In the genomic region with DNA sequence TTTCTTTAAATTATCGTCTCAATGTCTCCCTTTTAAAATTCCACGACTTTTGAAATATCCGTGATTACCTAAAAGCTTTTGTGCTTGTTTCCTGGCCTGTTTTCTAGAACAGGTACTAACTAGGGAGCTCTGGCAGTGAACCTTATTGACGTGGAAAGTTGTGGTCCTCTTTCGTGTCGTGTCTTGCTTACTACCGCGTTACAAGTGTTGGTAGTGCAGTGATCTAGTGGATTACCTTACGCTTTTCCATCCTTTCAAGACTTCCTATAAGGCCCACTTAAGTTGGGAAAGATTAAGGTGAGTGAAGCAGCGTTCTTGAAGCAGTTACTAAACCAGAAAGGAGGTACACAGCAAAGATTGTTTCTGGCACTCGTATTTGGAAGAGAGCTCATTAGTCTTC, we compare ENCODE assay signal across 8 cellular contexts. TPM values are rescaled to one million over a fixed set of nuclear protein-coding genes. Genes with fewer than 3 reads are reported as not detected.
A peak's percentile ranks its signal among the peaks of the same experiment; 100 is the strongest.
DNase-seq lines count a peak whose midpoint lies in the region; ATAC-seq and TF ChIP-seq lines count a peak whose summit lies in the region.

No MANE protein-coding gene starts in this region.

- intact Hi-C loops in Calu3 (cut with micrococcal nuclease; ENCODE audit: unreplicated experiment) (loop anchor here (5.0 kb wide), 1 partner anchor 40 kb away; no protein-coding TSS in a partner anchor), MCF 10A (cut with micrococcal nuclease) (loop anchor here (5.0 kb wide), 1 partner anchor 65 kb away; the partner anchor contains the start of gene PM20D2)

- ATAC-seq in HG03571 (IDR thresholded peaks at IDR 0.05; ENCODE audit: unreplicated experiment): no peak

- BruUV-seq in Calu3 (replicated peaks; lab: Mats Ljungman, UMichigan) (no TSS peak), MCF 10A (replicated peaks; lab: Mats Ljungman, UMichigan) (no TSS peak)

- peak overlapping the region; percentile 86 for H3K4me3 Mint-ChIP-seq in Calu3 (ENCODE audit: low read depth, unreplicated experiment)
- peak overlapping the region; percentile 96 for H3K4me3 Mint-ChIP-seq in MCF 10A (ENCODE audit: unreplicated experiment)
- peak overlapping the region; percentile 96 for H3K4me3 Mint-ChIP-seq in type B pancreatic cell

- no peaks in the 10 kb centered on the region for H3K27me3 ChIP-seq in KMS-11 (ENCODE audit: insufficient read depth, low read depth)

- CTCF ChIA-PET in Calu3 (lab: Charles Lee) (interaction anchor here (0.7 to 2.5 kb wide), 3 partner anchors 41 to 100 kb away, joined by 3 to 11 read pairs (median 4); no protein-coding TSS in a partner anchor), MCF 10A (lab: Yijun Ruan, JAX) (interaction anchor here (0.7 to 6.9 kb wide), 4 partner anchors 47 to 99 kb away, joined by 3 to 60 read pairs (median 5); no protein-coding TSS in a partner anchor)

- H3K27ac ChIP-seq in KMS-11: peak overlapping the region; percentile 72

- H3K36me3 ChIP-seq in KMS-11 (ENCODE audit: insufficient read depth): no peaks in the 10 kb centered on the region

- H3K9me3 Mint-ChIP-seq in Calu3 (ENCODE audit: low read depth, unreplicated experiment) (no peaks in the 10 kb centered on the region), MCF 10A (ENCODE audit: unreplicated experiment) (no peaks in the 10 kb centered on the region), type B pancreatic cell (no peaks in the 10 kb centered on the region)

- peak overlapping the region; percentile 84 for H3K9ac ChIP-seq in KMS-11

- peaks cover 10% of the 10 kb centered on the region for H3K4me1 Mint-ChIP-seq in Calu3 (ENCODE audit: low read depth, unreplicated experiment)
- H3K4me1 Mint-ChIP-seq in MCF 10A (ENCODE audit: insufficient read depth, unreplicated experiment): peaks cover 28% of the 10 kb centered on the region
- H3K4me1 Mint-ChIP-seq in type B pancreatic cell (ENCODE audit: unreplicated experiment): peaks cover 23% of the 10 kb centered on the region

- no peak for DNase-seq in Calu3
- DNase-seq in MCF 10A (ENCODE audit: unreplicated experiment): peak; percentile 44
- peak; percentile 38 to 39 for DNase-seq in lung microvascular endothelial cell (ENCODE audit: low read depth in 2 of 2)
- DNase-seq in type B pancreatic cell (ENCODE audit: extremely low spot score, unreplicated experiment): no peak
- no peak for DNase-seq in OCI-M2 (lab: John Stamatoyannopoulos, UW; ENCODE audit: unreplicated experiment)
- DNase-seq in NCI-H1436 (lab: John Stamatoyannopoulos, UW): no peak

- H3K4me3 ChIP-seq in KMS-11 (IDR thresholded peaks at IDR 0.05; ENCODE audit: insufficient read depth, low read depth, low read length): no peak overlapping the region

- H3K4me2 ChIP-seq in KMS-11: peak overlapping the region; percentile 84

- H3K27ac Mint-ChIP-seq in Calu3 (ENCODE audit: unreplicated experiment) (peak overlapping the region; percentile 87), MCF 10A (ENCODE audit: low read depth, unreplicated experiment) (peak overlapping the region; percentile 92), type B pancreatic cell (peak overlapping the region; percentile 94)

- H2AFZ ChIP-seq in KMS-11 (ENCODE audit: low read depth): peak overlapping the region; percentile 52; the same call in 1 of the 2 replicates

- H3K36me3 Mint-ChIP-seq in Calu3 (ENCODE audit: insufficient read depth, unreplicated experiment) (peaks cover 78% of the 10 kb centered on the region), MCF 10A (ENCODE audit: insufficient read depth, unreplicated experiment) (peaks cover 75% of the 10 kb centered on the region), type B pancreatic cell (peaks cover 29% of the 10 kb centered on the region)

- no peaks in the 10 kb centered on the region for H3K27me3 Mint-ChIP-seq in Calu3 (ENCODE audit: unreplicated experiment)
- H3K27me3 Mint-ChIP-seq in MCF 10A (ENCODE audit: insufficient read depth, unreplicated experiment): no peaks in the 10 kb centered on the region
- no peaks in the 10 kb centered on the region for H3K27me3 Mint-ChIP-seq in type B pancreatic cell

- H3K79me2 ChIP-seq in KMS-11 (ENCODE audit: insufficient read depth, low read depth): peaks cover 28% of the 10 kb centered on the region

- peaks cover 10% of the 10 kb centered on the region for H3K4me1 ChIP-seq in KMS-11 (ENCODE audit: low read depth, poor library complexity, severe bottlenecking)

- no peak for TF ChIP-seq CTCF in Calu3 (IDR thresholded peaks at IDR 0.05; ENCODE audit: unreplicated experiment)
- no peak for TF ChIP-seq CTCF in KMS-11 (conservative IDR thresholded peaks at IDR 0.05; ENCODE audit: low read depth, low read length)
- no peak for TF ChIP-seq CTCF in MCF 10A (IDR thresholded peaks at IDR 0.05; ENCODE audit: unreplicated experiment)
- TF ChIP-seq CTCF in type B pancreatic cell (conservative IDR thresholded peaks at IDR 0.05): no peak

- peaks cover 7% of the 10 kb centered on the region; the same call in 1 of the 2 replicates for H4K20me1 ChIP-seq in KMS-11 (ENCODE audit: insufficient read depth)

- POLR2A ChIA-PET in MCF 10A (lab: Yijun Ruan, JAX): interaction anchor here (0.6 to 12.6 kb wide), 27 partner anchors 11 to 269 kb away, joined by 3 to 573 read pairs (median 4); partner anchors contain the start of genes PM20D2 and RNGTT

RNA-seq across cellular contexts. Expression of gene PNRC1, which starts 1.9 kb away (rescaled TPM):
- 45.4 and 46.2 TPM in 2 replicates for total RNA-seq in Calu3 (2022)
- 158 and 183 TPM in 2 replicates for total RNA-seq in MCF 10A (2022)
- total RNA-seq in lung microvascular endothelial cell: 41.6 and 42.9 TPM in 2 replicates
- total RNA-seq in type B pancreatic cell (ENCODE audit: low replicate concordance): 140 and 150 TPM in 2 replicates

RNA-seq across cellular contexts. Expression of gene SRSF12, which starts 35.4 kb away (rescaled TPM):
- total RNA-seq in Calu3 (2022): 1.7 and 1.8 TPM in 2 replicates
- total RNA-seq in MCF 10A (2022): 1.1 and 1.2 TPM in 2 replicates
- under 0.01 TPM in 1 of 2 replicates, not detected in the other for total RNA-seq in lung microvascular endothelial cell
- total RNA-seq in type B pancreatic cell (ENCODE audit: low replicate concordance): 3.9 and 10.5 TPM in 2 replicates

Comparison
In these comparisons a context has a peak if more than half of its experiments do, and no peak if none do; other contexts are left out.
1. DNase-seq: peak in MCF 10A (single experiment) and lung microvascular endothelial cell (2 of 2); none in Calu3 (single experiment), type B pancreatic cell (single experiment), OCI-M2 (single experiment) and NCI-H1436 (single experiment).
2. Peak in every context shown above with its lines, with median percentiles within 50 percentile points of each other: H3K27ac Mint-ChIP-seq and H3K4me3 Mint-ChIP-seq.